In the genomic region with DNA sequence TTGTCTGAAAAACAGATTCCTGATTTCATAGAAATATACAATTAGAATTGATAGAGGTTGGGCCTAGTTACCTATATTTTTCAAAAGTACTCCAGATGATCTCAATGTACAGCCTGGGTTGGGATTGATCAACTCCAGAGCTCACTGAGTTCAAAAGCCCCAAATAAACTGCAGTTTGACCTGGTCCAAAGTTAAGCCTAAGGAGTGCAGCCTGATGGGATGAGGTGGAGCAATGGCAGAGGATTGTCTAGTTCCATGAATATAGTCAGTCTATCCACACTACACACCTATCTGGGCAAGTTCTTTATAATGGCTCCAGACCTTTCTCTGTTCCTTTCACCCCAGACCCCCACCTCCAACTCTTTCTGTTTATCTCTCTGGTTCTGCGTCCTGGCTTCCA, we compare ENCODE assay signal across 39 cellular contexts. TPM values are rescaled to one million over a fixed set of nuclear protein-coding genes. Genes with fewer than 3 reads are reported as not detected.
"Had no signal": no experiment of that assay in that cellular context is flagged by ENCODE, and none has a peak within 500 bp of the region (broad histone marks: within the 10 kb centered on the region; RNA-seq: fewer than 3 reads in every experiment).

No MANE protein-coding gene starts in this region.

- H3K27me3 ChIP-seq: ascending aorta, cardiac muscle cell had no signal

- H3K4me1 Mint-ChIP-seq: activated B cell treated with CpG ODN at 0.5 μM for 24 hours; activated CD4-positive, alpha-beta T cell treated with anti-CD3 and anti-CD28 coated beads, Interleukin-2, amount 10 ng/mL, durations not matched to agents 24 days and 14 days; activated naive CD4-positive, alpha-beta T cell treated with anti-CD3 and anti-CD28 coated beads, Interleukin-2, amount 50 U/mL, for 24 hours; activated naive CD8-positive, alpha-beta T cell treated with anti-CD3 and anti-CD28 coated beads, Interleukin-2, amount 10 ng/mL, durations not matched to agents 7 days and 5 days; activated naive CD8-positive, alpha-beta T cell treated with anti-CD3 and anti-CD28 coated beads, Interleukin-2, amount 50 U/mL, for 24 hours; activated T-helper 17 cell treated with anti-CD3 and anti-CD28 coated beads, Interleukin-2, amount 50 U/mL, for 72 hours; central memory CD8-positive, alpha-beta T cell; T-cell; T-helper 17 cell had no signal

- H3K27ac ChIP-seq: ascending aorta, cardiac muscle cell, VCaP had no signal

- DNase-seq: activated B cell treated with CpG ODN at 0.5 μM for 24 hours; activated CD4-positive, alpha-beta memory T cell treated with anti-CD3 and anti-CD28 coated beads for 36 hours; activated CD4-positive, alpha-beta T cell treated with anti-CD3 and anti-CD28 coated beads for 4 hours; activated CD4-positive, alpha-beta T cell treated with anti-CD3 and anti-CD28 coated beads, Interleukin-2, amount 10 ng/mL, durations not matched to agents 24 days and 14 days; activated CD4-positive, alpha-beta T cell treated with anti-CD3 and anti-CD28 coated beads, Interleukin-2, amount 50 U/mL, for 1 hour; activated CD4-positive, alpha-beta T cell treated with anti-CD3 and anti-CD28 coated beads, Interleukin-2, amount 50 U/mL, for 4 hours; activated CD4-positive, CD25-positive, alpha-beta regulatory T cell treated with anti-CD3 and anti-CD28 coated beads, Interleukin-2, amount 50 U/mL, for 72 hours; activated CD8-positive, alpha-beta memory T cell treated with anti-CD3 and anti-CD28 coated beads, Interleukin-2, amount 50 U/mL, for 4 hours; activated CD8-positive, alpha-beta T cell treated with anti-CD3 and anti-CD28 coated beads for 36 hours; activated effector memory CD4-positive, alpha-beta T cell treated with anti-CD3 and anti-CD28 coated beads, Interleukin-2, amount 50 U/mL, for 16 hours; activated gamma-delta T cell treated with Interleukin-2 at 50 U/mL for 16 hours; activated naive CD4-positive, alpha-beta T cell; activated naive CD4-positive, alpha-beta T cell treated with anti-CD3 and anti-CD28 coated beads for 36 hours; activated naive CD8-positive, alpha-beta T cell treated with anti-CD3 and anti-CD28 coated beads, Interleukin-2, amount 10 ng/mL, durations not matched to agents 7 days and 5 days; activated naive CD8-positive, alpha-beta T cell treated with anti-CD3 and anti-CD28 coated beads, Interleukin-2, amount 50 U/mL, for 24 hours; activated T-cell treated with anti-CD3 and anti-CD28 coated beads for 4 hours; activated T-cell treated with anti-CD3 and anti-CD28 coated beads, Interleukin-2, amount 50 U/mL, for 1 hour; activated T-cell treated with anti-CD3 and anti-CD28 coated beads, Interleukin-2, amount 50 U/mL, for 4 hours; activated T-cell treated with anti-CD3 and anti-CD28 coated beads, Interleukin-2, amount 50 U/mL, for 72 hours; amygdala; anterior cingulate cortex; caudate nucleus; cerebellar nuclear complex; T-cell; T-helper 17 cell; T1000 had no signal

- H3K4me3 ChIP-seq: ascending aorta, cardiac muscle cell had no signal

- H3K36me3 Mint-ChIP-seq: activated CD4-positive, alpha-beta memory T cell treated with anti-CD3 and anti-CD28 coated beads for 36 hours; activated naive CD4-positive, alpha-beta T cell treated with anti-CD3 and anti-CD28 coated beads, Interleukin-2, amount 50 U/mL, for 24 hours; activated naive CD8-positive, alpha-beta T cell; activated naive CD8-positive, alpha-beta T cell treated with anti-CD3 and anti-CD28 coated beads, Interleukin-2, amount 10 ng/mL, durations not matched to agents 7 days and 5 days; brain; T-cell had no signal

- H3K36me3 ChIP-seq: ascending aorta, cardiac muscle cell had no signal

- ATAC-seq: activated CD8-positive, alpha-beta T cell treated with anti-CD3 and anti-CD28 coated beads for 36 hours; activated naive CD8-positive, alpha-beta T cell treated with anti-CD3 and anti-CD28 coated beads, Interleukin-2, amount 50 U/mL, for 24 hours; activated T-cell treated with anti-CD3 and anti-CD28 coated beads, Interleukin-2, amount 50 U/mL, for 4 hours; activated T-cell treated with anti-CD3 and anti-CD28 coated beads, Interleukin-2, amount 50 U/mL, for 72 hours; activated T-helper 17 cell treated with anti-CD3 and anti-CD28 coated beads, Interleukin-2, amount 50 U/mL, for 72 hours; T-cell; T-helper 17 cell had no signal

- H3K9me3 Mint-ChIP-seq: activated B cell treated with CpG ODN at 0.5 μM for 24 hours; activated CD4-positive, alpha-beta memory T cell treated with anti-CD3 and anti-CD28 coated beads for 36 hours; activated CD4-positive, alpha-beta T cell treated with anti-CD3 and anti-CD28 coated beads, Interleukin-2, amount 10 ng/mL, durations not matched to agents 24 days and 14 days; activated CD8-positive, alpha-beta T cell treated with anti-CD3 and anti-CD28 coated beads for 36 hours; activated naive CD4-positive, alpha-beta T cell treated with anti-CD3 and anti-CD28 coated beads for 36 hours; activated naive CD4-positive, alpha-beta T cell treated with anti-CD3 and anti-CD28 coated beads, Interleukin-2, amount 50 U/mL, for 24 hours; activated naive CD8-positive, alpha-beta T cell treated with anti-CD3 and anti-CD28 coated beads, Interleukin-2, amount 10 ng/mL, durations not matched to agents 7 days and 5 days; activated naive CD8-positive, alpha-beta T cell treated with anti-CD3 and anti-CD28 coated beads, Interleukin-2, amount 50 U/mL, for 24 hours; activated T-cell treated with anti-CD3 and anti-CD28 coated beads, Interleukin-2, amount 50 U/mL, for 4 hours; activated T-helper 1 cell treated with anti-CD3 and anti-CD28 coated beads, Interleukin-12 subunit alpha, Interleukin-12 subunit beta, Interleukin-2, Interleukin-4 antibody, amounts not matched to agents 30 ng/mL and 10 ng/mL and 1 ng/mL, durations not matched to agents 14 hours and 24 hours and 36 hours; activated T-helper 17 cell treated with anti-CD3 and anti-CD28 coated beads, Interleukin-2, amount 50 U/mL, for 72 hours; central memory CD8-positive, alpha-beta T cell had no signal

- H3K27me3 Mint-ChIP-seq: activated CD4-positive, alpha-beta T cell treated with anti-CD3 and anti-CD28 coated beads, Interleukin-2, amount 10 ng/mL, durations not matched to agents 24 days and 14 days; activated naive CD4-positive, alpha-beta T cell treated with anti-CD3 and anti-CD28 coated beads, Interleukin-2, amount 50 U/mL, for 24 hours; activated naive CD8-positive, alpha-beta T cell had no signal

- H3K9me3 ChIP-seq: ascending aorta had no signal

- H3K4me1 ChIP-seq: ascending aorta had no signal

- H3K4me3 Mint-ChIP-seq: activated B cell treated with CpG ODN at 0.5 μM for 24 hours; activated CD4-positive, alpha-beta memory T cell treated with anti-CD3 and anti-CD28 coated beads for 36 hours; activated CD4-positive, alpha-beta T cell treated with anti-CD3 and anti-CD28 coated beads, Interleukin-2, amount 10 ng/mL, durations not matched to agents 24 days and 14 days; activated CD8-positive, alpha-beta T cell treated with anti-CD3 and anti-CD28 coated beads for 36 hours; activated naive CD4-positive, alpha-beta T cell treated with anti-CD3 and anti-CD28 coated beads for 36 hours; activated naive CD4-positive, alpha-beta T cell treated with anti-CD3 and anti-CD28 coated beads, Interleukin-2, amount 50 U/mL, for 24 hours; activated naive CD8-positive, alpha-beta T cell; activated naive CD8-positive, alpha-beta T cell treated with anti-CD3 and anti-CD28 coated beads, Interleukin-2, amount 10 ng/mL, durations not matched to agents 7 days and 5 days; activated naive CD8-positive, alpha-beta T cell treated with anti-CD3 and anti-CD28 coated beads, Interleukin-2, amount 50 U/mL, for 24 hours; activated T-cell treated with anti-CD3 and anti-CD28 coated beads, Interleukin-2, amount 50 U/mL, for 4 hours; activated T-cell treated with anti-CD3 and anti-CD28 coated beads, Interleukin-2, amount 50 U/mL, for 72 hours; activated T-helper 1 cell treated with anti-CD3 and anti-CD28 coated beads, Interleukin-12 subunit alpha, Interleukin-12 subunit beta, Interleukin-2, Interleukin-4 antibody, amounts not matched to agents 30 ng/mL and 10 ng/mL and 1 ng/mL, durations not matched to agents 14 hours and 24 hours and 36 hours; activated T-helper 17 cell treated with anti-CD3 and anti-CD28 coated beads, Interleukin-2, amount 50 U/mL, for 72 hours; brain; central memory CD8-positive, alpha-beta T cell; T-cell; T-helper 17 cell had no signal

- H3K27ac Mint-ChIP-seq: activated B cell treated with CpG ODN at 0.5 μM for 24 hours; activated CD4-positive, alpha-beta memory T cell treated with anti-CD3 and anti-CD28 coated beads for 36 hours; activated CD4-positive, alpha-beta T cell treated with anti-CD3 and anti-CD28 coated beads, Interleukin-2, amount 10 ng/mL, durations not matched to agents 24 days and 14 days; activated CD8-positive, alpha-beta T cell treated with anti-CD3 and anti-CD28 coated beads for 36 hours; activated naive CD4-positive, alpha-beta T cell treated with anti-CD3 and anti-CD28 coated beads for 36 hours; activated naive CD4-positive, alpha-beta T cell treated with anti-CD3 and anti-CD28 coated beads, Interleukin-2, amount 50 U/mL, for 24 hours; activated naive CD8-positive, alpha-beta T cell; activated naive CD8-positive, alpha-beta T cell treated with anti-CD3 and anti-CD28 coated beads, Interleukin-2, amount 10 ng/mL, durations not matched to agents 7 days and 5 days; activated naive CD8-positive, alpha-beta T cell treated with anti-CD3 and anti-CD28 coated beads, Interleukin-2, amount 50 U/mL, for 24 hours; activated T-cell treated with anti-CD3 and anti-CD28 coated beads, Interleukin-2, amount 50 U/mL, for 72 hours; activated T-helper 1 cell treated with anti-CD3 and anti-CD28 coated beads, Interleukin-12 subunit alpha, Interleukin-12 subunit beta, Interleukin-2, Interleukin-4 antibody, amounts not matched to agents 30 ng/mL and 10 ng/mL and 1 ng/mL, durations not matched to agents 14 hours and 24 hours and 36 hours; activated T-helper 17 cell treated with anti-CD3 and anti-CD28 coated beads, Interleukin-2, amount 50 U/mL, for 72 hours; T-cell; T-helper 17 cell had no signal

RNA-seq across cellular contexts. Expression of a gene that starts 49.2 kb away (rescaled TPM):
- total RNA-seq: activated B cell treated with CpG ODN at 0.5 μM for 24 hours; activated CD4-positive, alpha-beta memory T cell treated with anti-CD3 and anti-CD28 coated beads for 36 hours; activated CD4-positive, alpha-beta T cell treated with anti-CD3 and anti-CD28 coated beads, Interleukin-2, amount 10 ng/mL, durations not matched to agents 24 days and 14 days; activated CD8-positive, alpha-beta memory T cell treated with anti-CD3 and anti-CD28 coated beads for 36 hours; activated CD8-positive, alpha-beta T cell treated with anti-CD3 and anti-CD28 coated beads for 36 hours; activated naive CD4-positive, alpha-beta T cell treated with anti-CD3 and anti-CD28 coated beads for 36 hours; activated naive CD8-positive, alpha-beta T cell treated with anti-CD3 and anti-CD28 coated beads, Interleukin-2, amount 10 ng/mL, durations not matched to agents 7 days and 5 days; activated T-cell treated with anti-CD3 and anti-CD28 coated beads, Interleukin-2, amount 50 U/mL, for 4 hours; activated T-cell treated with anti-CD3 and anti-CD28 coated beads, Interleukin-2, amount 50 U/mL, for 72 hours; activated T-helper 1 cell treated with anti-CD3 and anti-CD28 coated beads, Interleukin-12 subunit alpha, Interleukin-12 subunit beta, Interleukin-2, Interleukin-4 antibody, amounts not matched to agents 30 ng/mL and 10 ng/mL and 1 ng/mL, durations not matched to agents 14 hours and 24 hours and 36 hours; activated T-helper 17 cell treated with anti-CD3 and anti-CD28 coated beads, Interleukin-2, amount 50 U/mL, for 72 hours; bronchial epithelial cell; cardiac muscle cell; T-helper 1 cell treated with Interleukin-12 subunit alpha and Interleukin-12 subunit beta and Interleukin-4 antibody, amounts not matched to agents 30 ng/mL and 1 ng/mL, for 36 hours; T-helper 17 cell; T-helper 2 cell treated with Interferon-gamma antibody and Interleukin-4, amounts not matched to agents 100 ng/mL and 5 ng/mL, for 36 hours had no signal
- polyA plus RNA-seq: cardiac muscle cell had no signal
